Comparison of ENCODE assay signal across 12 cellular contexts in the genomic region with DNA sequence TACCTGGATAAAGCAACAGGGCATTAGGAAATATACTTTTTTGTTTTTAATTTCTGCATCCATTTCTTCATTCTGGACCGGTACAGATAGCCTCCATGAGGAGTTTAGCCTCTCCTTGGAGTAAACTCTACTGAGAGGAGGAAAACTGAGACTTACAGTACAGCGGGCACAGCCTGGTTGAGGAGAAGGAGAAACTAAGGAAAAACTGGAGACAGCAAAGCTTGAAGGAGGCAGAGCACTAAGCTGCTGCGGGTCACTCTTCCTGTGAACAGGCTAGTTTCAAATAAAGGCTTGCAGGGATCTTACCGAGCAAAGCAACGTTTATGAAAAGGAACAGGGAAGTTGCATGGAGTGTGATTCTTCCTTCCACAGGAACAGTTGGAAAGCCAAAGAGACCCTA. TPM values are rescaled to one million over a fixed set of nuclear protein-coding genes. Genes with fewer than 3 reads are reported as not detected.
A peak's percentile ranks its signal among the peaks of the same experiment; 100 is the strongest.
DNase-seq lines count a peak whose midpoint lies in the region; ATAC-seq and TF ChIP-seq lines count a peak whose summit lies in the region.
"Had no signal": no experiment of that assay in that cellular context is flagged by ENCODE, and none has a peak within 500 bp of the region (broad histone marks: within the 10 kb centered on the region; RNA-seq: fewer than 3 reads in every experiment).

No MANE protein-coding gene starts in this region.

- H3K27me3 Mint-ChIP-seq in HFFc6 (ENCODE audit: insufficient read depth): peaks cover 5% of the 10 kb centered on the region
- peaks cover 48% of the 10 kb centered on the region for H3K27me3 Mint-ChIP-seq in activated naive CD8-positive, alpha-beta T cell treated with anti-CD3 and anti-CD28 coated beads, Interleukin-2, amount 50 U/mL, for 24 hours

- no peak for TF ChIP-seq CTCF in HFFc6 (IDR thresholded peaks at IDR 0.05)
- no peak for TF ChIP-seq CTCF in liver (IDR thresholded peaks at IDR 0.05; ENCODE audit: low read depth, low read length, missing input control)

- ATAC-seq in activated naive CD8-positive, alpha-beta T cell treated with anti-CD3 and anti-CD28 coated beads, Interleukin-2, amount 50 U/mL, for 24 hours: no peak
- no peak for ATAC-seq in GM18868 (IDR thresholded peaks at IDR 0.05; ENCODE audit: unreplicated experiment)
- ATAC-seq: activated CD4-positive, CD25-positive, alpha-beta regulatory T cell treated with anti-CD3 and anti-CD28 coated beads, Interleukin-2, amount 50 U/mL, for 24 hours had no signal

- no peaks in the 10 kb centered on the region for H3K27me3 ChIP-seq in liver (ENCODE audit: control insufficient read depth in 4 of 4, insufficient read depth in 4 of 4, low read length in 3 of 4)
- no peaks in the 10 kb centered on the region for H3K27me3 ChIP-seq in skeletal muscle satellite cell (ENCODE audit: control insufficient read depth, insufficient read depth, low read length)

- no peak for TF ChIP-seq POLR2A in erythroblast (IDR thresholded peaks at IDR 0.05; ENCODE audit: low read length)

- H3K36me3 Mint-ChIP-seq in HFFc6 (ENCODE audit: low read depth): peaks cover 47% of the 10 kb centered on the region
- H3K36me3 Mint-ChIP-seq in activated naive CD8-positive, alpha-beta T cell treated with anti-CD3 and anti-CD28 coated beads, Interleukin-2, amount 50 U/mL, for 24 hours (ENCODE audit: low read depth): peaks cover 2% of the 10 kb centered on the region

- peaks cover 60% of the 10 kb centered on the region for H3K4me1 Mint-ChIP-seq in HFFc6 (ENCODE audit: low read depth)
- H3K4me1 Mint-ChIP-seq in activated naive CD8-positive, alpha-beta T cell treated with anti-CD3 and anti-CD28 coated beads, Interleukin-2, amount 50 U/mL, for 24 hours: peaks cover 17% of the 10 kb centered on the region

- peak overlapping the region; percentile 89 to 92 for H3K27ac ChIP-seq in liver (ENCODE audit: low read depth in 1 of 2, low read length in 2 of 2)

- peak overlapping the region; percentile 92 for H3K4me2 ChIP-seq in skeletal muscle satellite cell (ENCODE audit: low read length)

- peaks cover 4% of the 10 kb centered on the region for H3K9me3 Mint-ChIP-seq in HFFc6
- H3K9me3 Mint-ChIP-seq in activated naive CD8-positive, alpha-beta T cell treated with anti-CD3 and anti-CD28 coated beads, Interleukin-2, amount 50 U/mL, for 24 hours: no peaks in the 10 kb centered on the region
- H3K9me3 Mint-ChIP-seq: activated T-helper 1 cell treated with anti-CD3 and anti-CD28 coated beads, Interleukin-12 subunit alpha, Interleukin-12 subunit beta, Interleukin-2, Interleukin-4 antibody, amounts not matched to agents 30 ng/mL and 10 ng/mL and 1 ng/mL, durations not matched to agents 14 hours and 24 hours and 36 hours had no signal

- DNase-seq in HFFc6 (no peak), dermis blood vessel endothelial cell (peak; percentile 24), erythroblast (lab: John Stamatoyannopoulos, UW) (no peak), amygdala (lab: John Stamatoyannopoulos, UW) (no peak)
- no peak for DNase-seq in activated naive CD8-positive, alpha-beta T cell treated with anti-CD3 and anti-CD28 coated beads, Interleukin-2, amount 50 U/mL, for 24 hours
- DNase-seq: CD4-positive, alpha-beta T cell; NCI-H2081 had no signal

- no peaks in the 10 kb centered on the region for H3K9me3 ChIP-seq in liver (ENCODE audit: control insufficient read depth in 4 of 4, low read length in 3 of 4)
- no peaks in the 10 kb centered on the region for H3K9me3 ChIP-seq in skeletal muscle satellite cell (replicated peaks; ENCODE audit: low read length)

- H3K27ac Mint-ChIP-seq in HFFc6: peak overlapping the region; percentile 96
- H3K27ac Mint-ChIP-seq in activated naive CD8-positive, alpha-beta T cell treated with anti-CD3 and anti-CD28 coated beads, Interleukin-2, amount 50 U/mL, for 24 hours: no peak overlapping the region
- H3K27ac Mint-ChIP-seq: activated T-helper 1 cell treated with anti-CD3 and anti-CD28 coated beads, Interleukin-12 subunit alpha, Interleukin-12 subunit beta, Interleukin-2, Interleukin-4 antibody, amounts not matched to agents 30 ng/mL and 10 ng/mL and 1 ng/mL, durations not matched to agents 14 hours and 24 hours and 36 hours; CD4-positive, alpha-beta T cell had no signal

- 25% methylated on average over 5 of the region's 5 CpGs for WGBS in liver

- peak overlapping the region; percentile 16 to 20 for H3K9ac ChIP-seq in liver (ENCODE audit: low read depth in 1 of 2, low read length in 2 of 2)
- H3K9ac ChIP-seq in skeletal muscle satellite cell (ENCODE audit: low read depth, low read length): peak overlapping the region; percentile 85

- peaks cover 4 to 40% (median 26%) of the 10 kb centered on the region in 4 donors for H3K4me1 ChIP-seq in liver (ENCODE audit: control insufficient read depth in 4 of 4, insufficient read depth in 4 of 4, low read length in 3 of 4)
- H3K4me1 ChIP-seq in skeletal muscle satellite cell (ENCODE audit: control insufficient read depth, insufficient read depth, low read length): peaks cover 34% of the 10 kb centered on the region

- peak overlapping the region; percentile 98 for H3K4me3 Mint-ChIP-seq in HFFc6
- no peak overlapping the region for H3K4me3 Mint-ChIP-seq in activated naive CD8-positive, alpha-beta T cell treated with anti-CD3 and anti-CD28 coated beads, Interleukin-2, amount 50 U/mL, for 24 hours
- H3K4me3 Mint-ChIP-seq: activated T-helper 1 cell treated with anti-CD3 and anti-CD28 coated beads, Interleukin-12 subunit alpha, Interleukin-12 subunit beta, Interleukin-2, Interleukin-4 antibody, amounts not matched to agents 30 ng/mL and 10 ng/mL and 1 ng/mL, durations not matched to agents 14 hours and 24 hours and 36 hours; CD4-positive, alpha-beta T cell had no signal

- H3K36me3 ChIP-seq in liver (ENCODE audit: control insufficient read depth in 4 of 4, insufficient read depth in 3 of 4, low read depth in 1 of 4, low read length in 3 of 4) (no peaks in the 10 kb centered on the region), skeletal muscle satellite cell (ENCODE audit: insufficient read depth, low read length) (no peaks in the 10 kb centered on the region)

- H3K4me3 ChIP-seq in liver (ENCODE audit: low read depth in 1 of 3, low read length in 3 of 3) (peak overlapping the region in 2 of 3 donors; percentile 64 to 72), skeletal muscle satellite cell (ENCODE audit: low read length) (peak overlapping the region; percentile 93)

- TF ChIP-seq RAD21 in liver (IDR thresholded peaks at IDR 0.05): no peak

TF ChIP-seq in liver, 16 proteins besides CTCF, POLR2A, EP300 and RAD21:
- TF ChIP-seq ZBTB33 (IDR thresholded peaks at IDR 0.05): no peak
- TF ChIP-seq HNF4G (IDR thresholded peaks at IDR 0.05): no peak
- no peak for TF ChIP-seq NR2F2 (IDR thresholded peaks at IDR 0.05)
- no peak for TF ChIP-seq SP1 (IDR thresholded peaks at IDR 0.05)
- no peak for TF ChIP-seq ATF3 (IDR thresholded peaks at IDR 0.05)
- TF ChIP-seq YY1 (IDR thresholded peaks at IDR 0.05): no peak
- TF ChIP-seq GABPA (IDR thresholded peaks at IDR 0.05 in 1 of 2, conservative IDR thresholded peaks at IDR 0.05 in 1 of 2): no peak
- TF ChIP-seq JUND (IDR thresholded peaks at IDR 0.05): no peak
- no peak for TF ChIP-seq RXRA (IDR thresholded peaks at IDR 0.05)
- TF ChIP-seq EGR1 (IDR thresholded peaks at IDR 0.05; ENCODE audit: low read depth in 2 of 2): no peak
- no peak for TF ChIP-seq HNF4A (conservative IDR thresholded peaks at IDR 0.05)
- TF ChIP-seq FOXA2 (IDR thresholded peaks at IDR 0.05): no peak
TF ChIP-seq in liver: peak in this region for 0.

RNA-seq across cellular contexts. Expression of gene SSTR1, which starts 0.4 kb away (rescaled TPM):
- 100 to 1,000 TPM; 106 to 209 (median 120) TPM for total RNA-seq in HFFc6 (2021; fragmentation: NEBNext Ultra II Directional; extraction: Animal tissue kit (Norgen Biotek cat#: 25700))
- 0.17 and 0.33 TPM in 2 replicates for total RNA-seq in dermis blood vessel endothelial cell
- 1 to 10 TPM in 1 of 2 donors, under 1 TPM in 1; 0.23 to 3.2 TPM for total RNA-seq in liver
- 1 to 10 TPM; 2.1 to 3.6 TPM for polyA plus RNA-seq in liver
- under 0.01 and 0.25 TPM in 2 replicates for total RNA-seq in skeletal muscle satellite cell (2012; rRNA removed)
- total RNA-seq: activated T-helper 1 cell treated with anti-CD3 and anti-CD28 coated beads, Interleukin-12 subunit alpha, Interleukin-12 subunit beta, Interleukin-2, Interleukin-4 antibody, amounts not matched to agents 30 ng/mL and 10 ng/mL and 1 ng/mL, durations not matched to agents 14 hours and 24 hours and 36 hours; CD4-positive, alpha-beta T cell had no signal

RNA-seq across cellular contexts. Expression of gene CLEC14A, which starts 48.6 kb away (rescaled TPM):
- under 1 TPM in 2 of 6 experiments, not detected in 4; 0.08 to 0.12 TPM for total RNA-seq in HFFc6 (2021; fragmentation: NEBNext Ultra II Directional; extraction: Animal tissue kit (Norgen Biotek cat#: 25700))
- total RNA-seq in dermis blood vessel endothelial cell (303 and 344 TPM in 2 replicates), liver (1 to 10 TPM; 6.4 to 7.3 TPM)
- polyA plus RNA-seq in liver: 1 to 10 TPM; 7.0 to 7.2 TPM
- 0.22 and 0.51 TPM in 2 replicates for total RNA-seq in skeletal muscle satellite cell (2012; rRNA removed)
- total RNA-seq: activated T-helper 1 cell treated with anti-CD3 and anti-CD28 coated beads, Interleukin-12 subunit alpha, Interleukin-12 subunit beta, Interleukin-2, Interleukin-4 antibody, amounts not matched to agents 30 ng/mL and 10 ng/mL and 1 ng/mL, durations not matched to agents 14 hours and 24 hours and 36 hours; CD4-positive, alpha-beta T cell had no signal

Comparison
In these comparisons a context has a peak if more than half of its experiments do, and no peak if none do; other contexts are left out.
1. RNA of gene SSTR1, which starts 0.4 kb away (total RNA-seq): 106 to 209 TPM in HFFc6; 0.23 to 3.2 TPM in liver and 0.17 to 0.33 TPM in dermis blood vessel endothelial cell; every median in the first group is over 10 times any median in the second.
2. RNA of gene CLEC14A, which starts 48.6 kb away (total RNA-seq): 303 to 344 TPM in dermis blood vessel endothelial cell; 6.4 to 7.3 TPM in liver and 0.08 to 0.12 TPM in HFFc6; every median in the first group is over 10 times any median in the second.